In the genomic region with DNA sequence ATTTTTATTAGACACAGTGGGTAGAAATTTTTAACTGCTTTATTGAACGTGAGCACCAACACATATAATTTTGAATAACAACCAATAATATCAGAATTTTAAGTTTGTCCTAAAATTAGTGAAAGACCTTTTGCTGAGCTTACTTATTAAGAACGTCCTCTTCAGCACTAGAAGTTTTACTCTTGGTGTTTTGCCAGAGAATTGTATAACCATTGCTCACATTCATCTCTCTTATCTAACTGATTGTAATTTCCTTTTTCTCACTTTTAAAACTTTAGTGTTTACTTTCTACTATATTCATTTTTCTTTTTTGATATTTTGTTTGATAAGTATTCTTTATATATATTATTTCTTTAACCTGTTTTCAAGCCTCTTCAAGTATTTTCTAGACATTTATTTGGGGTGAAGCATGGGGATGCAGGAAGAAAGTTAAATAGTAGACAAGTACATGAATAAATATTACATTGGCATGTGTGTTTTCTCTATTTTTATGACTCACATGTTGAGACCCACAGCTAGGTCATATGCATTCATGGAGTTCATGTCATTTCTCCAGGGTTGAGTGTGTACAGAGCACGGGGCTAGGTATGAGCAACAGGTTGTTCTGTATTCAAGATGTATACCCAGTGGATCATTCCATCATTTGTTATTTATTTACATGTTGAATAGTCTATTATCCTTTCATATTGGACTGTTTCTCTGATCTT, we compare ENCODE assay signal across 18 cellular contexts.
A peak's percentile ranks its signal among the peaks of the same experiment; 100 is the strongest.
DNase-seq lines count a peak whose midpoint lies in the region; ATAC-seq, FAIRE-seq and TF ChIP-seq lines count a peak whose summit lies in the region.
"Had no signal": no experiment of that assay in that cellular context is flagged by ENCODE, and none has a peak within 500 bp of the region (broad histone marks: within the 10 kb centered on the region; RNA-seq: fewer than 3 reads in every experiment).

No MANE protein-coding gene starts in this region.

- H3K4me1 ChIP-seq in A549 (peaks cover 12% of the 10 kb centered on the region; the same call in 2 of the 3 replicates), kidney (ENCODE audit: control insufficient read depth in 1 of 2, insufficient read depth in 1 of 2, low read depth in 1 of 2, low read length in 2 of 2) (no peaks in the 10 kb centered on the region)
- H3K4me1 ChIP-seq: Peyer's patch had no signal

- no peak overlapping the region for H3K27ac ChIP-seq in A549
- H3K27ac ChIP-seq in kidney (ENCODE audit: low read depth in 2 of 2, low read length in 2 of 2): no peak overlapping the region
- H3K27ac ChIP-seq: neutrophil, Peyer's patch had no signal

- TF ChIP-seq CTCF in A549 (IDR thresholded peaks at IDR 0.05) (no peak), bronchial epithelial cell (IDR thresholded peaks at IDR 0.05; ENCODE audit: insufficient read depth, low read length, severe bottlenecking) (no peak), kidney (IDR thresholded peaks at IDR 0.05; ENCODE audit: borderline replicate concordance, extremely low read depth, insufficient read depth) (no peak)

- TF ChIP-seq RAD21 in A549 (conservative IDR thresholded peaks at IDR 0.05 in 1 of 2, IDR thresholded peaks at IDR 0.05 in 1 of 2): no peak

- 34% methylated on average over 3 of the region's 3 CpGs for WGBS in A549 (ENCODE audit: missing lambda C conversion rate)

- POLR2A ChIA-PET in A549 (lab: Yijun Ruan, JAX): no interaction called here

- DNase-seq in A549 (ENCODE audit: low read depth in 1 of 2, low spot score in 1 of 2) (no peak), HTR-8/SVneo (ENCODE audit: insufficient read length, low spot score) (no peak), bronchial epithelial cell (ENCODE audit: low read depth) (peak; percentile 88), kidney (no peak), HK-2 (ENCODE audit: unreplicated experiment) (no peak), GOT3 (lab: John Stamatoyannopoulos, UW) (no peak)
- DNase-seq: activated CD4-positive, alpha-beta T cell treated with anti-CD3 and anti-CD28 coated beads for 4 hours; activated naive CD8-positive, alpha-beta T cell treated with anti-CD3 and anti-CD28 coated beads for 36 hours; Karpas-422; midbrain; NCI-H146; NCI-H526 treated with DMSO at 0.1 percent for 48 hours; Peyer's patch; T-helper 2 cell had no signal

- H3K4me2 ChIP-seq in A549: peak overlapping the region; percentile 23; the same call in 2 of the 3 replicates
- H3K4me2 ChIP-seq: GM23338 had no signal

- CTCF ChIA-PET in A549 (lab: Yijun Ruan, JAX): interaction anchor here (2.7 kb wide), 1 partner anchor 16 kb away, joined by 10 read pairs; no protein-coding TSS in a partner anchor

- H3K9ac ChIP-seq in kidney (ENCODE audit: low read length in 2 of 2): no peak overlapping the region

- no peaks in the 10 kb centered on the region for H3K36me3 ChIP-seq in bronchial epithelial cell (ENCODE audit: control insufficient read depth, insufficient read depth, low read length)
- H3K36me3 ChIP-seq in kidney (ENCODE audit: control insufficient read depth in 1 of 2, insufficient read depth in 2 of 2, low read length in 2 of 2): no peaks in the 10 kb centered on the region
- H3K36me3 ChIP-seq: neutrophil, Peyer's patch had no signal

- intact Hi-C loops in kidney (cut with DNase I): loop anchor here (10.0 kb wide), 1 partner anchor 905 kb away; no protein-coding TSS in a partner anchor

- H3K9me3 ChIP-seq in A549: no peaks in the 10 kb centered on the region
- H3K9me3 ChIP-seq in kidney (ENCODE audit: control insufficient read depth in 1 of 2, low read length in 2 of 2): no peaks in the 10 kb centered on the region
- H3K9me3 ChIP-seq: neutrophil, Peyer's patch had no signal

- H3K4me3 ChIP-seq in A549 (no peak overlapping the region), bronchial epithelial cell (ENCODE audit: low read depth, low read length) (no peak overlapping the region), kidney (ENCODE audit: low read length in 2 of 2) (no peak overlapping the region)
- H3K4me3 ChIP-seq: GM23338, Peyer's patch had no signal

- FAIRE-seq in A549 (lab: Jason Lieb, UNC) (no peak), HTR-8/SVneo (lab: Jason Lieb, UNC) (peak; percentile 40), bronchial epithelial cell (lab: Jason Lieb, UNC) (no peak), kidney (lab: Jason Lieb, UNC) (peak; percentile 44)

- no peak for TF ChIP-seq EP300 in A549 (IDR thresholded peaks at IDR 0.05)

- TF ChIP-seq POLR2A in A549 (IDR thresholded peaks at IDR 0.05; ENCODE audit: low read length): no peak

- ATAC-seq in A549 (no peak), HG02885 (IDR thresholded peaks at IDR 0.05; ENCODE audit: poor library complexity, unreplicated experiment) (no peak), HG02623 (IDR thresholded peaks at IDR 0.05; ENCODE audit: unreplicated experiment) (no peak)
- ATAC-seq: GM23338 had no signal

- no peaks in the 10 kb centered on the region for H3K27me3 ChIP-seq in bronchial epithelial cell (ENCODE audit: control insufficient read depth, insufficient read depth, low read length)
- H3K27me3 ChIP-seq: neutrophil, Peyer's patch had no signal

TF ChIP-seq in A549, 52 proteins besides CTCF, POLR2A, EP300 and RAD21 (continues in another document):
- TF ChIP-seq TFCP2L1 (CRISPR knock-in tag; IDR thresholded peaks at IDR 0.05) (no peak), GATA3 (IDR thresholded peaks at IDR 0.05; ENCODE audit: borderline replicate concordance) (no peak), HOXB13 (CRISPR knock-in tag; IDR thresholded peaks at IDR 0.05; ENCODE audit: low read depth) (no peak), MAFK (IDR thresholded peaks at IDR 0.05; ENCODE audit: partially characterized antibody) (no peak), SMC3 (IDR thresholded peaks at IDR 0.05) (no peak), ZSCAN20 (CRISPR knock-in tag; IDR thresholded peaks at IDR 0.05) (no peak), CEBPB (IDR thresholded peaks at IDR 0.05) (no peak), POLR2AphosphoS2 (conservative IDR thresholded peaks at IDR 0.05; ENCODE audit: low read length) (no peak), ZC3H11A (IDR thresholded peaks at IDR 0.05) (no peak), FOXS1 (CRISPR knock-in tag; IDR thresholded peaks at IDR 0.05) (no peak), MYC (IDR thresholded peaks at IDR 0.05; ENCODE audit: borderline replicate concordance, low read length) (no peak), CHD2 (IDR thresholded peaks at IDR 0.05; ENCODE audit: low read length, partially characterized antibody) (no peak), CBX8 (IDR thresholded peaks at IDR 0.05) (no peak)
- TF ChIP-seq, protein P1, sequence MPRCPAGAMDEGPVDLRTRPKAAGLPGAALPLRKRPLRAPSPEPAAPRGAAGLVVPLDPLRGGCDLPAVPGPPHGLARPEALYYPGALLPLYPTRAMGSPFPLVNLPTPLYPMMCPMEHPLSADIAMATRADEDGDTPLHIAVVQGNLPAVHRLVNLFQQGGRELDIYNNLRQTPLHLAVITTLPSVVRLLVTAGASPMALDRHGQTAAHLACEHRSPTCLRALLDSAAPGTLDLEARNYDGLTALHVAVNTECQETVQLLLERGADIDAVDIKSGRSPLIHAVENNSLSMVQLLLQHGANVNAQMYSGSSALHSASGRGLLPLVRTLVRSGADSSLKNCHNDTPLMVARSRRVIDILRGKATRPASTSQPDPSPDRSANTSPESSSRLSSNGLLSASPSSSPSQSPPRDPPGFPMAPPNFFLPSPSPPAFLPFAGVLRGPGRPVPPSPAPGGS (IDR thresholded peaks at IDR 0.05): no peak
- TF ChIP-seq, protein P2, sequence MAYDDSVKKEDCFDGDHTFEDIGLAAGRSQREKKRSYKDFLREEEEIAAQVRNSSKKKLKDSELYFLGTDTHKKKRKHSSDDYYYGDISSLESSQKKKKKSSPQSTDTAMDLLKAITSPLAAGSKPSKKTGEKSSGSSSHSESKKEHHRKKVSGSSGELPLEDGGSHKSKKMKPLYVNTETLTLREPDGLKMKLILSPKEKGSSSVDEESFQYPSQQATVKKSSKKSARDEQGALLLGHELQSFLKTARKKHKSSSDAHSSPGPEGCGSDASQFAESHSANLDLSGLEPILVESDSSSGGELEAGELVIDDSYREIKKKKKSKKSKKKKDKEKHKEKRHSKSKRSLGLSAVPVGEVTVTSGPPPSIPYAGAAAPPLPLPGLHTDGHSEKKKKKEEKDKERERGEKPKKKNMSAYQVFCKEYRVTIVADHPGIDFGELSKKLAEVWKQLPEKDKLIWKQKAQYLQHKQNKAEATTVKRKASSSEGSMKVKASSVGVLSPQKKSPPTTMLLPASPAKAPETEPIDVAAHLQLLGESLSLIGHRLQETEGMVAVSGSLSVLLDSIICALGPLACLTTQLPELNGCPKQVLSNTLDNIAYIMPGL (CRISPR knock-in tag; IDR thresholded peaks at IDR 0.05; ENCODE audit: borderline replicate concordance): no peak
- TF ChIP-seq, protein P3, sequence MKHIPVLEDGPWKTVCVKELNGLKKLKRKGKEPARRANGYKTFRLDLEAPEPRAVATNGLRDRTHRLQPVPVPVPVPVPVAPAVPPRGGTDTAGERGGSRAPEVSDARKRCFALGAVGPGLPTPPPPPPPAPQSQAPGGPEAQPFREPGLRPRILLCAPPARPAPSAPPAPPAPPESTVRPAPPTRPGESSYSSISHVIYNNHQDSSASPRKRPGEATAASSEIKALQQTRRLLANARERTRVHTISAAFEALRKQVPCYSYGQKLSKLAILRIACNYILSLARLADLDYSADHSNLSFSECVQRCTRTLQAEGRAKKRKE (CRISPR knock-in tag; IDR thresholded peaks at IDR 0.05; ENCODE audit: low read depth): no peak
- TF ChIP-seq, protein P4, sequence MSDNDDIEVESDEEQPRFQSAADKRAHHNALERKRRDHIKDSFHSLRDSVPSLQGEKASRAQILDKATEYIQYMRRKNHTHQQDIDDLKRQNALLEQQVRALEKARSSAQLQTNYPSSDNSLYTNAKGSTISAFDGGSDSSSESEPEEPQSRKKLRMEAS (IDR thresholded peaks at IDR 0.05): no peak
